Comparison of ENCODE assay signal across 17 cellular contexts in the genomic region with DNA sequence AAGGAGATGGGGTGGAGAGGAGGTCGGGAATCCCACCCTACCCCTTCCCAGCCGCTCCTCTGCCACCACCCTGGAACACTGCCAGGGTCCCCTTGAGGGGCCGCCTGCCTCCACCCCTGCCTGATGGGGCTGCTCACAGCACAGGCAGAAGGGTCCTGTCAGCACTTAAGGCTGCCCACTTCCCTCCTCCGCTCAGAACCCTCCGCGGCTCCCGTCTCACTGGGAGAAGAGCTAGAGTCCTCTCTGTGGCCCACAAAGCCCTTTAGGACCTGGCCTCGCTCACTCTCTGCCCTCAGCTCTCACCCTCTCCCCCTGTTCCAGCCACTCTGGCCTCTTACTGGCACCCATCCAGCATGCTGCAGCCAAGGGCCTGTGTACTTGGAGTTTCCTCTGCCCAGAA. TPM values are rescaled to one million over a fixed set of nuclear protein-coding genes. Genes with fewer than 3 reads are reported as not detected.
"Had no signal": no experiment of that assay in that cellular context is flagged by ENCODE, and none has a peak within 500 bp of the region (broad histone marks: within the 10 kb centered on the region; RNA-seq: fewer than 3 reads in every experiment).

No MANE protein-coding gene starts in this region.

- H3K27ac Mint-ChIP-seq: stimulated activated naive CD8-positive, alpha-beta T cell treated with anti-CD3 and anti-CD28 coated beads, Interleukin-15, Interleukin-2, amounts not matched to agents 100 ng/mL and 50 ng/mL, for 24 hours had no signal

- H3K4me3 Mint-ChIP-seq: activated T-cell treated with anti-CD3 and anti-CD28 coated beads, Interleukin-2, amount 50 U/mL, for 4 hours; stimulated activated naive CD8-positive, alpha-beta T cell treated with anti-CD3 and anti-CD28 coated beads, Interleukin-15, Interleukin-2, amounts not matched to agents 100 ng/mL and 50 ng/mL, for 24 hours had no signal

- H3K9me3 Mint-ChIP-seq: activated T-cell treated with anti-CD3 and anti-CD28 coated beads, Interleukin-2, amount 50 U/mL, for 4 hours; stimulated activated naive CD8-positive, alpha-beta T cell treated with anti-CD3 and anti-CD28 coated beads, Interleukin-15, Interleukin-2, amounts not matched to agents 100 ng/mL and 50 ng/mL, for 24 hours had no signal

- H3K9ac ChIP-seq: SK-N-SH had no signal

- H3K27me3 ChIP-seq: hepatocyte, sigmoid colon had no signal

- ATAC-seq: activated T-cell treated with anti-CD3 and anti-CD28 coated beads, Interleukin-2, amount 50 U/mL, for 4 hours; naive thymus-derived CD4-positive, alpha-beta T cell had no signal

- H3K27ac ChIP-seq: epithelial cell of prostate, hepatocyte, prostate gland, sigmoid colon had no signal

- H2AFZ ChIP-seq: hepatocyte had no signal

- H3K9me3 ChIP-seq: prostate gland, sigmoid colon, SK-N-SH had no signal

- H3K27me3 Mint-ChIP-seq: naive thymus-derived CD4-positive, alpha-beta T cell; stimulated activated naive CD8-positive, alpha-beta T cell treated with anti-CD3 and anti-CD28 coated beads, Interleukin-15, Interleukin-2, amounts not matched to agents 100 ng/mL and 50 ng/mL, for 24 hours had no signal

- DNase-seq: activated CD4-positive, CD25-positive, alpha-beta regulatory T cell; activated gamma-delta T cell; activated T-cell treated with anti-CD3 and anti-CD28 coated beads, Interleukin-2, amount 50 U/mL, for 4 hours; cortex of kidney; effector memory CD4-positive, alpha-beta T cell; sigmoid colon; SK-N-SH; stimulated activated CD4-positive, alpha-beta T cell treated with anti-CD3 and anti-CD28 coated beads, Interleukin-2, amount 100 ng/mL, for 48 hours had no signal

- H3K4me3 ChIP-seq: hepatocyte, lung, prostate gland, sigmoid colon had no signal

- H3K4me2 ChIP-seq: hepatocyte, SK-N-SH had no signal

RNA-seq across cellular contexts. Expression of gene NAPSA, which starts 15.3 kb away (rescaled TPM):
- total RNA-seq: mononuclear cell had no signal

RNA-seq across cellular contexts. Expression of gene SPIB, which starts 38.0 kb away (rescaled TPM):
- total RNA-seq: kidney epithelial cell, prostate gland, temporal lobe had no signal
- polyA plus RNA-seq: SK-N-SH had no signal

RNA-seq across cellular contexts. Expression of gene KCNC3, which starts 51.6 kb away (rescaled TPM):
- polyA plus RNA-seq: naive thymus-derived CD4-positive, alpha-beta T cell had no signal
